Comparison of ENCODE assay signal across 1 cellular context in the genomic region with DNA sequence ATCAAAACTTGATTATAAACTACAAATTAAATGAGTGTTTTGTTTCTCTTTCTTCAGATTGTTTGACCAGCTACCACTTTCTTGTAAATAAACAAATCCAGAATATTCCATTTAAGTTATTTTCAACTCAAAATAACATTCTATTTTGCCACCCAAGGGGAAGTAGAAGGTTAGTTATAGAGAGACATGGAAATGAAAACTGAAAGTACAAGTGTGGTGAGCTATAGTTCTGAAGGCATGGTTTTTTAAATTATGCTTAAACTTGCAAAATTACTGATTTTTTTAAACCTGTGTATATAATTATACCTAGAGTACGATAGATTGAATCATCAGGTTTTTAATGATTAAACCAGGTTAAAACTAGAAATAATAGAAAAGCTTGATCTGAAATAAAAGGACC.
TF ChIP-seq lines count a peak whose summit lies in the region.

No MANE protein-coding gene starts in this region.

TF ChIP-seq in WTC11, 78 proteins besides CTCF, POLR2A, EP300 and RAD21 (continued from another document):
- TF ChIP-seq, protein P1, sequence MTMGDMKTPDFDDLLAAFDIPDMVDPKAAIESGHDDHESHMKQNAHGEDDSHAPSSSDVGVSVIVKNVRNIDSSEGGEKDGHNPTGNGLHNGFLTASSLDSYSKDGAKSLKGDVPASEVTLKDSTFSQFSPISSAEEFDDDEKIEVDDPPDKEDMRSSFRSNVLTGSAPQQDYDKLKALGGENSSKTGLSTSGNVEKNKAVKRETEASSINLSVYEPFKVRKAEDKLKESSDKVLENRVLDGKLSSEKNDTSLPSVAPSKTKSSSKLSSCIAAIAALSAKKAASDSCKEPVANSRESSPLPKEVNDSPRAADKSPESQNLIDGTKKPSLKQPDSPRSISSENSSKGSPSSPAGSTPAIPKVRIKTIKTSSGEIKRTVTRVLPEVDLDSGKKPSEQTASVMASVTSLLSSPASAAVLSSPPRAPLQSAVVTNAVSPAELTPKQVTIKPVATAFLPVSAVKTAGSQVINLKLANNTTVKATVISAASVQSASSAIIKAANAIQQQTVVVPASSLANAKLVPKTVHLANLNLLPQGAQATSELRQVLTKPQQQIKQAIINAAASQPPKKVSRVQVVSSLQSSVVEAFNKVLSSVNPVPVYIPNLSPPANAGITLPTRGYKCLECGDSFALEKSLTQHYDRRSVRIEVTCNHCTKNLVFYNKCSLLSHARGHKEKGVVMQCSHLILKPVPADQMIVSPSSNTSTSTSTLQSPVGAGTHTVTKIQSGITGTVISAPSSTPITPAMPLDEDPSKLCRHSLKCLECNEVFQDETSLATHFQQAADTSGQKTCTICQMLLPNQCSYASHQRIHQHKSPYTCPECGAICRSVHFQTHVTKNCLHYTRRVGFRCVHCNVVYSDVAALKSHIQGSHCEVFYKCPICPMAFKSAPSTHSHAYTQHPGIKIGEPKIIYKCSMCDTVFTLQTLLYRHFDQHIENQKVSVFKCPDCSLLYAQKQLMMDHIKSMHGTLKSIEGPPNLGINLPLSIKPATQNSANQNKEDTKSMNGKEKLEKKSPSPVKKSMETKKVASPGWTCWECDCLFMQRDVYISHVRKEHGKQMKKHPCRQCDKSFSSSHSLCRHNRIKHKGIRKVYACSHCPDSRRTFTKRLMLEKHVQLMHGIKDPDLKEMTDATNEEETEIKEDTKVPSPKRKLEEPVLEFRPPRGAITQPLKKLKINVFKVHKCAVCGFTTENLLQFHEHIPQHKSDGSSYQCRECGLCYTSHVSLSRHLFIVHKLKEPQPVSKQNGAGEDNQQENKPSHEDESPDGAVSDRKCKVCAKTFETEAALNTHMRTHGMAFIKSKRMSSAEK (CRISPR knock-in tag; IDR thresholded peaks at IDR 0.05; ENCODE audit: borderline replicate concordance): no peak
- TF ChIP-seq MXD4 (CRISPR knock-in tag; IDR thresholded peaks at IDR 0.05; ENCODE audit: borderline replicate concordance) (no peak), STAT6 (CRISPR knock-in tag; conservative IDR thresholded peaks at IDR 0.05; ENCODE audit: low read depth) (no peak), IRF1 (CRISPR knock-in tag; IDR thresholded peaks at IDR 0.05) (no peak), ATF1 (CRISPR knock-in tag; IDR thresholded peaks at IDR 0.05) (no peak), ZNF396 (CRISPR knock-in tag; IDR thresholded peaks at IDR 0.05; ENCODE audit: borderline replicate concordance) (no peak), ZNF281 (CRISPR knock-in tag; IDR thresholded peaks at IDR 0.05) (no peak), GRHL2 (CRISPR knock-in tag; IDR thresholded peaks at IDR 0.05; ENCODE audit: insufficient replicate concordance, severe bottlenecking) (no peak), NFATC4 (CRISPR knock-in tag; IDR thresholded peaks at IDR 0.05) (no peak), ZNF671 (CRISPR knock-in tag; IDR thresholded peaks at IDR 0.05) (no peak), E2F1 (CRISPR knock-in tag; IDR thresholded peaks at IDR 0.05) (no peak), ZBTB43 (CRISPR knock-in tag; IDR thresholded peaks at IDR 0.05) (no peak), ESRRA (CRISPR knock-in tag; IDR thresholded peaks at IDR 0.05; ENCODE audit: borderline replicate concordance) (no peak), FOXJ3 (CRISPR knock-in tag; IDR thresholded peaks at IDR 0.05; ENCODE audit: borderline replicate concordance) (no peak), ZNF423 (CRISPR knock-in tag; IDR thresholded peaks at IDR 0.05) (no peak)
- TF ChIP-seq, protein P2, sequence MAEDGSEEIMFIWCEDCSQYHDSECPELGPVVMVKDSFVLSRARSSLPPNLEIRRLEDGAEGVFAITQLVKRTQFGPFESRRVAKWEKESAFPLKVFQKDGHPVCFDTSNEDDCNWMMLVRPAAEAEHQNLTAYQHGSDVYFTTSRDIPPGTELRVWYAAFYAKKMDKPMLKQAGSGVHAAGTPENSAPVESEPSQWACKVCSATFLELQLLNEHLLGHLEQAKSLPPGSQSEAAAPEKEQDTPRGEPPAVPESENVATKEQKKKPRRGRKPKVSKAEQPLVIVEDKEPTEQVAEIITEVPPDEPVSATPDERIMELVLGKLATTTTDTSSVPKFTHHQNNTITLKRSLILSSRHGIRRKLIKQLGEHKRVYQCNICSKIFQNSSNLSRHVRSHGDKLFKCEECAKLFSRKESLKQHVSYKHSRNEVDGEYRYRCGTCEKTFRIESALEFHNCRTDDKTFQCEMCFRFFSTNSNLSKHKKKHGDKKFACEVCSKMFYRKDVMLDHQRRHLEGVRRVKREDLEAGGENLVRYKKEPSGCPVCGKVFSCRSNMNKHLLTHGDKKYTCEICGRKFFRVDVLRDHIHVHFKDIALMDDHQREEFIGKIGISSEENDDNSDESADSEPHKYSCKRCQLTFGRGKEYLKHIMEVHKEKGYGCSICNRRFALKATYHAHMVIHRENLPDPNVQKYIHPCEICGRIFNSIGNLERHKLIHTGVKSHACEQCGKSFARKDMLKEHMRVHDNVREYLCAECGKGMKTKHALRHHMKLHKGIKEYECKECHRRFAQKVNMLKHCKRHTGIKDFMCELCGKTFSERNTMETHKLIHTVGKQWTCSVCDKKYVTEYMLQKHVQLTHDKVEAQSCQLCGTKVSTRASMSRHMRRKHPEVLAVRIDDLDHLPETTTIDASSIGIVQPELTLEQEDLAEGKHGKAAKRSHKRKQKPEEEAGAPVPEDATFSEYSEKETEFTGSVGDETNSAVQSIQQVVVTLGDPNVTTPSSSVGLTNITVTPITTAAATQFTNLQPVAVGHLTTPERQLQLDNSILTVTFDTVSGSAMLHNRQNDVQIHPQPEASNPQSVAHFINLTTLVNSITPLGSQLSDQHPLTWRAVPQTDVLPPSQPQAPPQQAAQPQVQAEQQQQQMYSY (CRISPR knock-in tag; IDR thresholded peaks at IDR 0.05): no peak
- TF ChIP-seq, protein P3, sequence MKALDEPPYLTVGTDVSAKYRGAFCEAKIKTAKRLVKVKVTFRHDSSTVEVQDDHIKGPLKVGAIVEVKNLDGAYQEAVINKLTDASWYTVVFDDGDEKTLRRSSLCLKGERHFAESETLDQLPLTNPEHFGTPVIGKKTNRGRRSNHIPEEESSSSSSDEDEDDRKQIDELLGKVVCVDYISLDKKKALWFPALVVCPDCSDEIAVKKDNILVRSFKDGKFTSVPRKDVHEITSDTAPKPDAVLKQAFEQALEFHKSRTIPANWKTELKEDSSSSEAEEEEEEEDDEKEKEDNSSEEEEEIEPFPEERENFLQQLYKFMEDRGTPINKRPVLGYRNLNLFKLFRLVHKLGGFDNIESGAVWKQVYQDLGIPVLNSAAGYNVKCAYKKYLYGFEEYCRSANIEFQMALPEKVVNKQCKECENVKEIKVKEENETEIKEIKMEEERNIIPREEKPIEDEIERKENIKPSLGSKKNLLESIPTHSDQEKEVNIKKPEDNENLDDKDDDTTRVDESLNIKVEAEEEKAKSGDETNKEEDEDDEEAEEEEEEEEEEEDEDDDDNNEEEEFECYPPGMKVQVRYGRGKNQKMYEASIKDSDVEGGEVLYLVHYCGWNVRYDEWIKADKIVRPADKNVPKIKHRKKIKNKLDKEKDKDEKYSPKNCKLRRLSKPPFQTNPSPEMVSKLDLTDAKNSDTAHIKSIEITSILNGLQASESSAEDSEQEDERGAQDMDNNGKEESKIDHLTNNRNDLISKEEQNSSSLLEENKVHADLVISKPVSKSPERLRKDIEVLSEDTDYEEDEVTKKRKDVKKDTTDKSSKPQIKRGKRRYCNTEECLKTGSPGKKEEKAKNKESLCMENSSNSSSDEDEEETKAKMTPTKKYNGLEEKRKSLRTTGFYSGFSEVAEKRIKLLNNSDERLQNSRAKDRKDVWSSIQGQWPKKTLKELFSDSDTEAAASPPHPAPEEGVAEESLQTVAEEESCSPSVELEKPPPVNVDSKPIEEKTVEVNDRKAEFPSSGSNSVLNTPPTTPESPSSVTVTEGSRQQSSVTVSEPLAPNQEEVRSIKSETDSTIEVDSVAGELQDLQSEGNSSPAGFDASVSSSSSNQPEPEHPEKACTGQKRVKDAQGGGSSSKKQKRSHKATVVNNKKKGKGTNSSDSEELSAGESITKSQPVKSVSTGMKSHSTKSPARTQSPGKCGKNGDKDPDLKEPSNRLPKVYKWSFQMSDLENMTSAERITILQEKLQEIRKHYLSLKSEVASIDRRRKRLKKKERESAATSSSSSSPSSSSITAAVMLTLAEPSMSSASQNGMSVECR (CRISPR knock-in tag; IDR thresholded peaks at IDR 0.05; ENCODE audit: borderline replicate concordance): no peak
- TF ChIP-seq, protein P4, sequence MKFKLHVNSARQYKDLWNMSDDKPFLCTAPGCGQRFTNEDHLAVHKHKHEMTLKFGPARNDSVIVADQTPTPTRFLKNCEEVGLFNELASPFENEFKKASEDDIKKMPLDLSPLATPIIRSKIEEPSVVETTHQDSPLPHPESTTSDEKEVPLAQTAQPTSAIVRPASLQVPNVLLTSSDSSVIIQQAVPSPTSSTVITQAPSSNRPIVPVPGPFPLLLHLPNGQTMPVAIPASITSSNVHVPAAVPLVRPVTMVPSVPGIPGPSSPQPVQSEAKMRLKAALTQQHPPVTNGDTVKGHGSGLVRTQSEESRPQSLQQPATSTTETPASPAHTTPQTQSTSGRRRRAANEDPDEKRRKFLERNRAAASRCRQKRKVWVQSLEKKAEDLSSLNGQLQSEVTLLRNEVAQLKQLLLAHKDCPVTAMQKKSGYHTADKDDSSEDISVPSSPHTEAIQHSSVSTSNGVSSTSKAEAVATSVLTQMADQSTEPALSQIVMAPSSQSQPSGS (CRISPR knock-in tag; IDR thresholded peaks at IDR 0.05; ENCODE audit: borderline replicate concordance, low read depth): no peak
